9 cellular contexts compared by ENCODE assay signal in the genomic region with DNA sequence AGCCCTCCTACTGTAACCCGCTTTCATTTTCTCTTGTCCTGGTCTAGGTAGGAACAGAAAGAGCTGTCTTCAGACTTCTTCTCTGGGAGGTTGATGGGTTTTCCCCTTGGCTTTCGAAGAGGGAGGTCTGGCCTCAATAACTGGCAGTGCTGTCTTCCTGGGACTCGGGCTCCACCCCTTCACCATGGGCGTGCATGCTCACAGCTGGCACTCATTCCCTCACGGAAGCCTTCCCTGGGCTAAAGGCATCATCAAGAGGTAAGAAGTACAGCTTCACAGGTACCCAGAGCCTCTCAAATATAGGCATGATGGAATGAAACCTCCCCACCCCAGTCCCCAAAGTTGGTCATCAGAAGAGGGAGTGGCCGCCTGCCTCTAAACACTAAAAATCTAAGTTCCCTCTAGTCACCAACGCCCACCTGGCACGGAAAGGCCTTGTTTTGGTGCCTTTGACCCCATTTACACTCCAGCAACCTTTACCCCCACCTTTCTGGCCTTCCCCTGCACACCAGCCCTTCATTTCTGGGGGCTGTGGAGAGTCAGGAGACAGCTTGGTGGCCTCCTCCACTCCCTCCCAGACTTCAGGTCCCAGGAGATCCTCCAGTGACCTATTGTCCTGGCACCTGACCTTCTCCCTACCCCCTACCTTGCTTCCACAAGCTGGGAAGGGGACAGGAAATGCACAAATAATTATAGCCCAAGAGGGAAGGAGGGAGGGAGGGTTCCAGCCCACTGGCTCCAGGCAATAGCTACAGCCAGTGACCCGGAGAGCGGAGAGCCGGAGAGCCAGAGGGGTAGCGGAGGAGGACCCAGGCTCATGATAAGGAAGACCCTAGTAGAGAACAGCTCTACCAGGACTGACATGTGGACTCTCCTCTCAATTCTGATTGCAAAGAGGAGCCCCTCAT. TPM values are rescaled to one million over a fixed set of nuclear protein-coding genes. Genes with fewer than 3 reads are reported as not detected.
DNase-seq lines count a peak whose midpoint lies in the region; ATAC-seq and TF ChIP-seq lines count a peak whose summit lies in the region.
"Had no signal": no experiment of that assay in that cellular context is flagged by ENCODE, and none has a peak within 500 bp of the region (broad histone marks: within the 10 kb centered on the region; RNA-seq: fewer than 3 reads in every experiment).

No MANE protein-coding gene starts in this region.

- ATAC-seq in HG02798 (IDR thresholded peaks at IDR 0.05; ENCODE audit: poor library complexity, unreplicated experiment), result peak; percentile 80

- intact Hi-C loops in activated naive CD4-positive, alpha-beta T cell treated with anti-CD3 and anti-CD28 coated beads for 36 hours (cut with micrococcal nuclease), result loop anchor here (5.0 to 10.0 kb wide), 3 partner anchors 344 to 1429 kb away; partner anchors contain the start of gene TUBA1A
- intact Hi-C loops in activated CD4-positive, alpha-beta memory T cell treated with anti-CD3 and anti-CD28 coated beads for 36 hours (cut with micrococcal nuclease), result loop anchor here (2.0 to 5.0 kb wide), 2 partner anchors 49 to 81 kb away; partner anchors contain the start of gene RPAP3

- CTCF ChIA-PET in activated naive CD4-positive, alpha-beta T cell treated with anti-CD3 and anti-CD28 coated beads for 36 hours (lab: Charles Lee), result interaction anchor here (1.1 to 11.6 kb wide), 11 partner anchors 12 to 85 kb away, joined by 3 to 287 read pairs (median 7); partner anchors contain the start of gene SLC48A1
- CTCF ChIA-PET in activated naive CD4-positive, alpha-beta T cell treated with anti-CD3 and anti-CD28 coated beads, Interleukin-2, amount 10 ng/mL, durations not matched to agents 7 days and 5 days (lab: Charles Lee), result interaction anchor here (0.7 to 11.1 kb wide), 13 partner anchors 11 to 427 kb away, joined by 3 to 207 read pairs (median 8); partner anchors contain the start of gene CCDC184
- CTCF ChIA-PET in activated CD4-positive, alpha-beta memory T cell treated with anti-CD3 and anti-CD28 coated beads for 36 hours (lab: Charles Lee), result interaction anchor here (0.6 to 14.4 kb wide), 21 partner anchors 12 to 724 kb away, joined by 3 to 361 read pairs (median 5); partner anchors contain the start of genes SLC48A1 and TMEM106C

- POLR2A ChIA-PET in activated CD4-positive, alpha-beta memory T cell treated with anti-CD3 and anti-CD28 coated beads for 36 hours (lab: Charles Lee), result interaction anchor here (0.8 to 2.5 kb wide), 8 partner anchors 10 to 77 kb away, joined by 3 to 16 read pairs (median 4); partner anchors contain the start of gene RPAP3

- H3K27me3 Mint-ChIP-seq in activated naive CD4-positive, alpha-beta T cell treated with anti-CD3 and anti-CD28 coated beads for 36 hours (ENCODE audit: low read depth), result no peaks in the 10 kb centered on the region
- peaks cover 64% of the 10 kb centered on the region for H3K27me3 Mint-ChIP-seq in activated naive CD4-positive, alpha-beta T cell treated with anti-CD3 and anti-CD28 coated beads, Interleukin-2, amount 10 ng/mL, durations not matched to agents 7 days and 5 days
- no peaks in the 10 kb centered on the region for H3K27me3 Mint-ChIP-seq in activated CD4-positive, alpha-beta memory T cell treated with anti-CD3 and anti-CD28 coated beads for 36 hours
- H3K27me3 Mint-ChIP-seq in mesothelial cell of epicardium (ENCODE audit: low read depth), result no peaks in the 10 kb centered on the region

- no peaks in the 10 kb centered on the region for H3K9me3 Mint-ChIP-seq in activated naive CD4-positive, alpha-beta T cell treated with anti-CD3 and anti-CD28 coated beads for 36 hours
- no peaks in the 10 kb centered on the region for H3K9me3 Mint-ChIP-seq in activated naive CD4-positive, alpha-beta T cell treated with anti-CD3 and anti-CD28 coated beads, Interleukin-2, amount 10 ng/mL, durations not matched to agents 7 days and 5 days
- no peaks in the 10 kb centered on the region for H3K9me3 Mint-ChIP-seq in activated CD4-positive, alpha-beta memory T cell treated with anti-CD3 and anti-CD28 coated beads for 36 hours
- no peaks in the 10 kb centered on the region for H3K9me3 Mint-ChIP-seq in mesothelial cell of epicardium

- no peak overlapping the region for H3K4me3 Mint-ChIP-seq in activated naive CD4-positive, alpha-beta T cell treated with anti-CD3 and anti-CD28 coated beads for 36 hours
- H3K4me3 Mint-ChIP-seq in activated naive CD4-positive, alpha-beta T cell treated with anti-CD3 and anti-CD28 coated beads, Interleukin-2, amount 10 ng/mL, durations not matched to agents 7 days and 5 days, result no peak overlapping the region
- peak overlapping the region; percentile 30 for H3K4me3 Mint-ChIP-seq in activated CD4-positive, alpha-beta memory T cell treated with anti-CD3 and anti-CD28 coated beads for 36 hours
- H3K4me3 Mint-ChIP-seq in mesothelial cell of epicardium, result no peak overlapping the region

- H3K4me1 Mint-ChIP-seq in activated naive CD4-positive, alpha-beta T cell treated with anti-CD3 and anti-CD28 coated beads for 36 hours (ENCODE audit: low read depth), result peaks cover 24% of the 10 kb centered on the region
- H3K4me1 Mint-ChIP-seq in activated naive CD4-positive, alpha-beta T cell treated with anti-CD3 and anti-CD28 coated beads, Interleukin-2, amount 10 ng/mL, durations not matched to agents 7 days and 5 days, result peaks cover 22% of the 10 kb centered on the region
- H3K4me1 Mint-ChIP-seq in activated CD4-positive, alpha-beta memory T cell treated with anti-CD3 and anti-CD28 coated beads for 36 hours (ENCODE audit: low read depth), result peaks cover 48% of the 10 kb centered on the region
- peaks cover 59% of the 10 kb centered on the region for H3K4me1 Mint-ChIP-seq in mesothelial cell of epicardium

- peak; percentile 58 for DNase-seq in activated naive CD4-positive, alpha-beta T cell treated with anti-CD3 and anti-CD28 coated beads for 36 hours
- no peak for DNase-seq in activated naive CD4-positive, alpha-beta T cell treated with anti-CD3 and anti-CD28 coated beads, Interleukin-2, amount 10 ng/mL, durations not matched to agents 7 days and 5 days
- peak; percentile 73 for DNase-seq in activated CD4-positive, alpha-beta memory T cell treated with anti-CD3 and anti-CD28 coated beads for 36 hours
- DNase-seq in mesothelial cell of epicardium (ENCODE audit: low spot score in 2 of 2, unreplicated experiment in 2 of 2), result no peak
- DNase-seq in NK-92 treated with Interleukin-12 subunit alpha and Interleukin-12 subunit beta, amount 100 ng/mL, for 24 hours (lab: John Stamatoyannopoulos, UW), result no peak
- DNase-seq in SW480 (ENCODE audit: low spot score), result no peak
- no peak for DNase-seq in NAMALWA (ENCODE audit: low spot score)

- peak overlapping the region; percentile 42 for H3K27ac Mint-ChIP-seq in activated naive CD4-positive, alpha-beta T cell treated with anti-CD3 and anti-CD28 coated beads for 36 hours
- no peak overlapping the region for H3K27ac Mint-ChIP-seq in activated naive CD4-positive, alpha-beta T cell treated with anti-CD3 and anti-CD28 coated beads, Interleukin-2, amount 10 ng/mL, durations not matched to agents 7 days and 5 days
- H3K27ac Mint-ChIP-seq in activated CD4-positive, alpha-beta memory T cell treated with anti-CD3 and anti-CD28 coated beads for 36 hours, result peak overlapping the region; percentile 49
- peak overlapping the region; percentile 22 for H3K27ac Mint-ChIP-seq in mesothelial cell of epicardium

- no peak for TF ChIP-seq CTCF in mesothelial cell of epicardium (IDR thresholded peaks at IDR 0.05; ENCODE audit: unreplicated experiment)

- no peaks in the 10 kb centered on the region for H3K36me3 Mint-ChIP-seq in activated naive CD4-positive, alpha-beta T cell treated with anti-CD3 and anti-CD28 coated beads for 36 hours (ENCODE audit: low read depth)
- no peaks in the 10 kb centered on the region for H3K36me3 Mint-ChIP-seq in activated naive CD4-positive, alpha-beta T cell treated with anti-CD3 and anti-CD28 coated beads, Interleukin-2, amount 10 ng/mL, durations not matched to agents 7 days and 5 days
- no peaks in the 10 kb centered on the region for H3K36me3 Mint-ChIP-seq in activated CD4-positive, alpha-beta memory T cell treated with anti-CD3 and anti-CD28 coated beads for 36 hours
- no peaks in the 10 kb centered on the region for H3K36me3 Mint-ChIP-seq in mesothelial cell of epicardium

RNA-seq across cellular contexts. Expression of gene RAPGEF3, which starts 2.8 kb away (rescaled TPM):
- 1 to 10 TPM; 1.5 to 1.6 TPM for total RNA-seq in activated naive CD4-positive, alpha-beta T cell treated with anti-CD3 and anti-CD28 coated beads for 36 hours
- 1 to 10 TPM; 2.1 to 2.5 TPM for total RNA-seq in activated CD4-positive, alpha-beta memory T cell treated with anti-CD3 and anti-CD28 coated beads for 36 hours
- 18.0 to 20.9 TPM (median 19.4 TPM) in 3 replicates for total RNA-seq in mesothelial cell of epicardium

RNA-seq across cellular contexts. Expression of gene SLC48A1, which starts 17.1 kb away (rescaled TPM):
- total RNA-seq in activated naive CD4-positive, alpha-beta T cell treated with anti-CD3 and anti-CD28 coated beads for 36 hours, result 10 to 100 TPM; 16.6 to 21.0 TPM
- total RNA-seq in activated CD4-positive, alpha-beta memory T cell treated with anti-CD3 and anti-CD28 coated beads for 36 hours, result 10 to 100 TPM; 13.7 to 16.2 TPM
- total RNA-seq in mesothelial cell of epicardium, result 25.3 to 27.7 TPM (median 27.0 TPM) in 3 replicates

RNA-seq across cellular contexts. Expression of gene ENDOU, which starts 30.6 kb away (rescaled TPM):
- total RNA-seq in activated naive CD4-positive, alpha-beta T cell treated with anti-CD3 and anti-CD28 coated beads for 36 hours, result under 1 TPM in 1 of 2 experiments, not detected in 1; 0.15 TPM
- total RNA-seq in activated CD4-positive, alpha-beta memory T cell treated with anti-CD3 and anti-CD28 coated beads for 36 hours, result not detected
- total RNA-seq in mesothelial cell of epicardium, result 0.11 to 0.51 TPM (median 0.29 TPM) in 3 replicates
- total RNA-seq: kidney epithelial cell had no signal

RNA-seq across cellular contexts. Expression of gene RPAP3, which starts 50.1 kb away (rescaled TPM):
- 10 to 100 TPM; 46.2 to 46.7 TPM for total RNA-seq in activated naive CD4-positive, alpha-beta T cell treated with anti-CD3 and anti-CD28 coated beads for 36 hours
- 10 to 100 TPM; 49.4 to 50.2 TPM for total RNA-seq in activated CD4-positive, alpha-beta memory T cell treated with anti-CD3 and anti-CD28 coated beads for 36 hours
- 36.8 to 40.4 TPM (median 39.6 TPM) in 3 replicates for total RNA-seq in mesothelial cell of epicardium

Comparison
In these comparisons a context has a peak if more than half of its experiments do, and no peak if none do; other contexts are left out.
1. DNase-seq: peak in activated naive CD4-positive, alpha-beta T cell treated with anti-CD3 and anti-CD28 coated beads for 36 hours (single experiment) and activated CD4-positive, alpha-beta memory T cell treated with anti-CD3 and anti-CD28 coated beads for 36 hours (single experiment); none in activated naive CD4-positive, alpha-beta T cell treated with anti-CD3 and anti-CD28 coated beads, Interleukin-2, amount 10 ng/mL, durations not matched to agents 7 days and 5 days (single experiment), mesothelial cell of epicardium (0 of 2), NK-92 treated with Interleukin-12 subunit alpha and Interleukin-12 subunit beta, amount 100 ng/mL, for 24 hours (single experiment), SW480 (single experiment) and NAMALWA (single experiment).